In genomic region chr22:44026630-44027511, GRCh38 we compare ENCODE assay signal across 10 cellular contexts. TPM values are rescaled to one million over a fixed set of nuclear protein-coding genes. Genes with fewer than 3 reads are reported as not detected.
A peak's percentile ranks its signal among the peaks of the same experiment; 100 is the strongest.
DNase-seq lines count a peak whose midpoint lies in the region; ATAC-seq and TF ChIP-seq lines count a peak whose summit lies in the region.
"Had no signal": no experiment of that assay in that cellular context is flagged by ENCODE, and none has a peak within 500 bp of the region (broad histone marks: within the 10 kb centered on the region; RNA-seq: fewer than 3 reads in every experiment).

No MANE protein-coding gene starts in this region.

- no peaks in the 10 kb centered on the region for H3K36me3 ChIP-seq in osteoblast (ENCODE audit: insufficient read depth, low read length)
- no peaks in the 10 kb centered on the region for H3K36me3 ChIP-seq in thyroid gland

- H3K4me1 ChIP-seq in osteoblast (ENCODE audit: insufficient read depth, low read length) (peaks cover 17% of the 10 kb centered on the region), thyroid gland (peaks cover 4 to 30% of the 10 kb centered on the region in 2 donors)

- WGBS in thyroid gland, 2 donors: 68 to 78% methylated on average over 24 to 28 of the region's 28 CpGs

- DNase-seq in activated naive CD4-positive, alpha-beta T cell treated with Interleukin-2 at 50 U/mL for 16 hours: peak; percentile 67
- no peak for DNase-seq in activated naive CD4-positive, alpha-beta T cell (lab: John Stamatoyannopoulos, UW)
- DNase-seq in activated CD4-positive, alpha-beta T cell treated with anti-CD3 and anti-CD28 coated beads for 24 hours (ENCODE audit: low read depth in 2 of 2): peak; percentile 29 to 37
- DNase-seq in effector memory CD8-positive, alpha-beta T cell: peak; percentile 62 to 74 (median 71)
- DNase-seq in osteoblast (ENCODE audit: insufficient read length, low spot score, missing footprints): peak; percentile 68
- peak; percentile 40 to 48 for DNase-seq in thyroid gland
- DNase-seq in cortex of kidney (lab: John Stamatoyannopoulos, UW): no peak

- peak overlapping the region; percentile 74 to 80 for H3K4me3 Mint-ChIP-seq in effector memory CD8-positive, alpha-beta T cell

- H3K4me3 ChIP-seq in osteoblast (ENCODE audit: insufficient read depth, low read length): no peak overlapping the region
- H3K4me3 ChIP-seq in thyroid gland (replicated peaks in 1 of 3): peak overlapping the region in 1 of 3 donors; percentile 1
- H3K4me3 ChIP-seq: A549 had no signal

- H2AFZ ChIP-seq in osteoblast (ENCODE audit: low read length): no peak overlapping the region

- H3K9me3 Mint-ChIP-seq in effector memory CD8-positive, alpha-beta T cell: no peaks in the 10 kb centered on the region

- H3K9me3 ChIP-seq in osteoblast (ENCODE audit: low read depth, low read length): no peaks in the 10 kb centered on the region
- no peaks in the 10 kb centered on the region for H3K9me3 ChIP-seq in thyroid gland
- H3K9me3 ChIP-seq: A549 had no signal

- peaks cover 68% of the 10 kb centered on the region for H3K79me2 ChIP-seq in osteoblast (ENCODE audit: insufficient read depth, low read length)

- ATAC-seq in HG03520 (IDR thresholded peaks at IDR 0.05; ENCODE audit: unreplicated experiment): peak; percentile 40
- peak; percentile 84 for ATAC-seq in effector memory CD8-positive, alpha-beta T cell (replicated peaks)
- ATAC-seq: A549 had no signal

- TF ChIP-seq POLR2A in thyroid gland (IDR thresholded peaks at IDR 0.05): no peak

- intact Hi-C loops in thyroid gland (cut with DNase I): no loop called here

- peaks cover 13% of the 10 kb centered on the region for H3K36me3 Mint-ChIP-seq in effector memory CD8-positive, alpha-beta T cell (ENCODE audit: insufficient read depth)

- H3K27ac Mint-ChIP-seq in effector memory CD8-positive, alpha-beta T cell: peak overlapping the region; percentile 95 to 97

- peak overlapping the region; percentile 51 for H3K27ac ChIP-seq in osteoblast (ENCODE audit: low read depth, low read length)
- H3K27ac ChIP-seq in thyroid gland: peak overlapping the region; percentile 74 to 88 (median 78)
- H3K27ac ChIP-seq: A549, epithelial cell of prostate had no signal

- H3K4me2 ChIP-seq in osteoblast (ENCODE audit: insufficient read depth, low read length): no peak overlapping the region
- H3K4me2 ChIP-seq: A549 had no signal

- no peaks in the 10 kb centered on the region for H3K27me3 ChIP-seq in osteoblast (ENCODE audit: insufficient read depth, low read length)
- H3K27me3 ChIP-seq in thyroid gland: no peaks in the 10 kb centered on the region

- H3K4me1 Mint-ChIP-seq in effector memory CD8-positive, alpha-beta T cell (ENCODE audit: low read depth in 2 of 2): peaks cover 37 to 46% of the 10 kb centered on the region in 2 donors

- peaks cover 4% of the 10 kb centered on the region for H4K20me1 ChIP-seq in osteoblast (ENCODE audit: insufficient read depth, low read length)

- TF ChIP-seq CTCF in osteoblast (IDR thresholded peaks at IDR 0.05; ENCODE audit: extremely low read depth, low read depth, low read length): no peak
- TF ChIP-seq CTCF in thyroid gland (IDR thresholded peaks at IDR 0.05): no peak

- H3K27me3 Mint-ChIP-seq in effector memory CD8-positive, alpha-beta T cell: no peaks in the 10 kb centered on the region

RNA-seq across cellular contexts. Expression of gene PARVB, which starts 2.8 kb away (rescaled TPM):
- total RNA-seq in osteoblast (24.5 and 29.3 TPM in 2 replicates), thyroid gland (10 to 100 TPM in 2 of 4 donors, 1 to 10 TPM in 2; 6.7 to 34.9 (median 11.0) TPM)

Comparison
In these comparisons a context has a peak if more than half of its experiments do, and no peak if none do; other contexts are left out.
1. DNase-seq: peak in activated naive CD4-positive, alpha-beta T cell treated with Interleukin-2 at 50 U/mL for 16 hours (single experiment), activated CD4-positive, alpha-beta T cell treated with anti-CD3 and anti-CD28 coated beads for 24 hours (2 of 2), effector memory CD8-positive, alpha-beta T cell (3 of 3), osteoblast (single experiment) and thyroid gland (2 of 2); none in activated naive CD4-positive, alpha-beta T cell (0 of 4) and cortex of kidney (single experiment).